15 cellular contexts compared by ENCODE assay signal in genomic region chr2:15041429-15041837, GRCh38.
DNase-seq lines count a peak whose midpoint lies in the region; ATAC-seq and TF ChIP-seq lines count a peak whose summit lies in the region.
"Had no signal": no experiment of that assay in that cellular context is flagged by ENCODE, and none has a peak within 500 bp of the region (broad histone marks: within the 10 kb centered on the region; RNA-seq: fewer than 3 reads in every experiment).

No MANE protein-coding gene starts in this region.

- H3K23ac ChIP-seq in trophoblast cell (ENCODE audit: low read length), result no peak overlapping the region

- H3K4me3 Mint-ChIP-seq in nephron progenitor cell, result no peak overlapping the region
- H3K4me3 Mint-ChIP-seq: naive B cell; T-helper 1 cell treated with Interleukin-12 subunit alpha and Interleukin-12 subunit beta and Interleukin-4 antibody, amounts not matched to agents 30 μg/mL and 1 μg/mL, for 36 hours had no signal

- intact Hi-C loops in Right ventricle myocardium superior (cut with DNase I), result no loop called here
- intact Hi-C loops in cardiac septum (cut with DNase I), result no loop called here
- intact Hi-C loops in esophagus muscularis mucosa (cut with DNase I), result loop anchor here (10.0 kb wide), 1 partner anchor 407 kb away; the partner anchor contains the start of gene LRATD1

- peaks cover 60% of the 10 kb centered on the region for H3K4me1 Mint-ChIP-seq in nephron progenitor cell
- H3K4me1 Mint-ChIP-seq: naive B cell had no signal

- peaks cover 7% of the 10 kb centered on the region for H3K27me3 Mint-ChIP-seq in nephron progenitor cell (ENCODE audit: low read depth, poor library complexity)

- H3K4ac ChIP-seq in trophoblast cell (ENCODE audit: low read depth, low read length), result no peak overlapping the region

- H3K14ac ChIP-seq in trophoblast cell (ENCODE audit: low read length), result no peak overlapping the region

- H2AFZ ChIP-seq in trophoblast cell (ENCODE audit: insufficient read depth, low read length, poor library complexity), result no peak overlapping the region

- no peak overlapping the region for H4K91ac ChIP-seq in trophoblast cell (ENCODE audit: low read depth, low read length)

- H3K36me3 ChIP-seq in esophagus muscularis mucosa (no peaks in the 10 kb centered on the region), trophoblast cell (ENCODE audit: control insufficient read depth in 1 of 2, insufficient read depth in 2 of 2, low read length in 2 of 2) (no peaks in the 10 kb centered on the region)

- H3K79me2 ChIP-seq in trophoblast cell (ENCODE audit: control insufficient read depth, insufficient read depth, low read length, poor library complexity), result no peaks in the 10 kb centered on the region

- H3K27me3 ChIP-seq in esophagus muscularis mucosa (no peaks in the 10 kb centered on the region), trophoblast cell (ENCODE audit: insufficient read depth, low read length) (no peaks in the 10 kb centered on the region)

- H2AK5ac ChIP-seq in trophoblast cell (ENCODE audit: low read length), result no peak overlapping the region

- no peaks in the 10 kb centered on the region for H3K9me3 Mint-ChIP-seq in nephron progenitor cell
- H3K9me3 Mint-ChIP-seq: activated naive CD4-positive, alpha-beta T cell treated with anti-CD3 and anti-CD28 coated beads, Interleukin-2, amount 50 U/mL, for 72 hours; naive B cell; T-helper 1 cell treated with Interleukin-12 subunit alpha and Interleukin-12 subunit beta and Interleukin-4 antibody, amounts not matched to agents 30 μg/mL and 1 μg/mL, for 36 hours had no signal

- ATAC-seq in Right ventricle myocardium superior (ENCODE audit: poor library complexity) (peak; percentile 62), HG03196 (IDR thresholded peaks at IDR 0.05; ENCODE audit: unreplicated experiment) (no peak)
- ATAC-seq: activated naive CD4-positive, alpha-beta T cell treated with anti-CD3 and anti-CD28 coated beads, Interleukin-2, amount 50 U/mL, for 72 hours had no signal

- no peak overlapping the region for H2BK120ac ChIP-seq in trophoblast cell (ENCODE audit: insufficient read depth, low read length, poor library complexity)

- H4K8ac ChIP-seq in trophoblast cell (ENCODE audit: low read depth, low read length), result no peak overlapping the region

- no peaks in the 10 kb centered on the region for H3K79me1 ChIP-seq in trophoblast cell (ENCODE audit: low read length)

- H3K9me3 ChIP-seq in esophagus muscularis mucosa (no peaks in the 10 kb centered on the region), trophoblast cell (ENCODE audit: insufficient read depth, low read depth, low read length) (no peaks in the 10 kb centered on the region)

- TF ChIP-seq CTCF in esophagus muscularis mucosa (IDR thresholded peaks at IDR 0.05), result no peak
- TF ChIP-seq CTCF in nephron progenitor cell (IDR thresholded peaks at IDR 0.05), result no peak

- no peaks in the 10 kb centered on the region for H3K36me3 Mint-ChIP-seq in nephron progenitor cell (ENCODE audit: low read depth)
- H3K36me3 Mint-ChIP-seq: activated naive CD4-positive, alpha-beta T cell treated with anti-CD3 and anti-CD28 coated beads, Interleukin-2, amount 50 U/mL, for 72 hours; naive B cell had no signal

- WGBS in esophagus muscularis mucosa, result 45% methylated on average over 5 of the region's 5 CpGs
- no CpG with 5 or more reads among the region's 5 CpGs for WGBS in trophoblast cell (ENCODE audit: extremely low coverage, insufficient coverage, insufficient read length)

- H4K12ac ChIP-seq in trophoblast cell (ENCODE audit: low read depth, low read length), result no peak overlapping the region

- TF ChIP-seq POLR2A in esophagus muscularis mucosa (IDR thresholded peaks at IDR 0.05; ENCODE audit: low read depth), result no peak

- no peak overlapping the region for H3K9ac ChIP-seq in trophoblast cell (ENCODE audit: low read length)

- H2BK5ac ChIP-seq in trophoblast cell (ENCODE audit: low read depth, low read length, poor library complexity), result no peak overlapping the region

- DNase-seq in Right ventricle myocardium superior, result peak; percentile 40
- DNase-seq in cardiac septum (ENCODE audit: low spot score), result no peak
- no peak for DNase-seq in esophagus muscularis mucosa (ENCODE audit: extremely low spot score)
- DNase-seq in nephron progenitor cell, result no peak
- DNase-seq in DMS153 treated with DMSO at 0.1 percent for 48 hours (lab: John Stamatoyannopoulos, UW; ENCODE audit: unreplicated experiment), result no peak
- DNase-seq in trophoblast cell, result no peak
- DNase-seq in NCI-H2029 treated with DMSO at 0.1 percent for 48 hours (lab: John Stamatoyannopoulos, UW), result no peak
- DNase-seq: activated CD4-positive, CD25-positive, alpha-beta regulatory T cell treated with anti-CD3 and anti-CD28 coated beads, Interleukin-2, amount 50 U/mL, for 72 hours; Calu3; naive B cell; NCI-H526; stimulated activated CD4-positive, alpha-beta T cell treated with anti-CD3 and anti-CD28 coated beads, Interleukin-2, amount 100 ng/mL, for 48 hours had no signal

- H3K4me2 ChIP-seq in trophoblast cell (ENCODE audit: low read length), result no peak overlapping the region

- no peak overlapping the region for H3K18ac ChIP-seq in trophoblast cell (ENCODE audit: low read length)

- H2BK12ac ChIP-seq in trophoblast cell (ENCODE audit: low read length), result no peak overlapping the region

- no peak for TF ChIP-seq EP300 in esophagus muscularis mucosa (IDR thresholded peaks at IDR 0.05)

- peak overlapping the region; percentile 30 to 75 (median 74) for H3K27ac ChIP-seq in esophagus muscularis mucosa (replicated peaks in 1 of 4)
- no peak overlapping the region for H3K27ac ChIP-seq in trophoblast cell (ENCODE audit: low read depth, low read length)

- peaks cover 0 to 57% (median 45%) of the 10 kb centered on the region in 4 donors for H3K4me1 ChIP-seq in esophagus muscularis mucosa
- no peaks in the 10 kb centered on the region for H3K4me1 ChIP-seq in trophoblast cell (ENCODE audit: control insufficient read depth in 1 of 2, insufficient read depth in 2 of 2, low read length in 2 of 2)

- no peak overlapping the region for H3K4me3 ChIP-seq in esophagus muscularis mucosa
- H3K4me3 ChIP-seq in trophoblast cell (ENCODE audit: low read depth, low read length), result no peak overlapping the region

- H3K27ac Mint-ChIP-seq in nephron progenitor cell, result peak overlapping the region; percentile 62
- H3K27ac Mint-ChIP-seq: activated naive CD4-positive, alpha-beta T cell treated with anti-CD3 and anti-CD28 coated beads, Interleukin-2, amount 50 U/mL, for 72 hours; naive B cell had no signal
